In the genomic region with DNA sequence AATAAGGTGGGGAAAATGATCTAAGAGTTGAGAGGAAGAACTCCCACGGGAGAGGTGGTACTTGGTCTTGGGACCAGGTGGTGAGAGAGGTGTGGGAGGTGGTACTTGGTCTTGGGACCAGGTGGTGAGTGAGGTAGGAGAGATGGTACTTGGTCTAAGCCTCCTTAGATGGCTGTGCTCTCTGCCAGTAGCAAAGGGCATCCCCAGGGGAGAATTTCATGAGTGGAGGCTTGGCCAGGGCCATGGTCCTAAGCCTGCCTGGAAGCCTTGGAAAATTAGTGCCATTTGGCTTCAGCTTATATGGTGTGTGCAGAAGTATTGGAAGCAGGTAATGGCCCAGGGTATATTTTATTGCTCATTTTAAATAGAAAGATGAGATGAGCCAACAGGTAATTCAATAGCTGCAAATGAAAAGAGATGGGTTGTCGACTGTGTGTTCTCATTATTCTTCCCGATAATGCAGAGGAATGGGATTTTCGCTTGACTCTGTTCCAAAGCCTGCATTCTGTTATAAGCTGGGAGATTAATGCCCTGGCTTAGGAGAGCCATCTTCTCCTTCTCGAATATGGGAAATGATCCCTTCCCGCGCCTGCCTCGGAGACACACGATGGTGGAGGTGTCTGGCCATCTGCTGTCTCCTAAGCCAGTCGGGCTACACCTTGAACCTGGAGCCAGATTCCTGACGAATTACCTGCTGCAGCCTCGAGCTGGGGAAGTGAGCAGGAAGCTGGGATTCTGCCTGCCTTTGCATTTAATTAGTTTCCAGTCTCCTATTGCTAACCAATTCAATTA, we compare ENCODE assay signal across 15 cellular contexts.
DNase-seq lines count a peak whose midpoint lies in the region; ATAC-seq and TF ChIP-seq lines count a peak whose summit lies in the region.
"Had no signal": no experiment of that assay in that cellular context is flagged by ENCODE, and none has a peak within 500 bp of the region (broad histone marks: within the 10 kb centered on the region; RNA-seq: fewer than 3 reads in every experiment).

No MANE protein-coding gene starts in this region.

- no peaks in the 10 kb centered on the region for H3K27me3 Mint-ChIP-seq in WTC11 (ENCODE audit: low read depth)
- no peaks in the 10 kb centered on the region for H3K27me3 Mint-ChIP-seq in neural crest cell (ENCODE audit: low read depth)
- H3K27me3 Mint-ChIP-seq: CD4-positive, CD25-positive, alpha-beta regulatory T cell had no signal

- CTCF ChIA-PET in WTC11 (lab: Charles Lee) = interaction anchor here (1.5 kb wide), 1 partner anchor 313 kb away, joined by 3 read pairs; no protein-coding TSS in a partner anchor

- H3K4me1 Mint-ChIP-seq in WTC11 (peaks cover 6% of the 10 kb centered on the region), neural crest cell (no peaks in the 10 kb centered on the region)
- H3K4me1 Mint-ChIP-seq: CD4-positive, CD25-positive, alpha-beta regulatory T cell had no signal

- H3K36me3 ChIP-seq in effector memory CD4-positive, alpha-beta T cell (ENCODE audit: control insufficient read depth, insufficient read depth, low read length) = no peaks in the 10 kb centered on the region
- H3K36me3 ChIP-seq: BLaER1 treated with 17β-estradiol and CSF1 and Interleukin-3, amounts not matched to agents 10 nM and 100 nM; HAP-1 had no signal

- in situ Hi-C loops in G401 (cut with HindIII; ENCODE audit: low sequenced_read_pairs) = no loop called here

- H3K36me3 Mint-ChIP-seq in WTC11 = peaks cover 81% of the 10 kb centered on the region
- H3K36me3 Mint-ChIP-seq in neural crest cell (ENCODE audit: low read depth) = peaks cover 17% of the 10 kb centered on the region
- H3K36me3 Mint-ChIP-seq: CD4-positive, CD25-positive, alpha-beta regulatory T cell had no signal

- TF ChIP-seq CTCF in WTC11 (IDR thresholded peaks at IDR 0.05) (no peak), neural crest cell (conservative IDR thresholded peaks at IDR 0.05) (no peak)

- H3K4me3 Mint-ChIP-seq in WTC11 (no peak overlapping the region), neural crest cell (peak overlapping the region; percentile 12)
- H3K4me3 Mint-ChIP-seq: CD4-positive, CD25-positive, alpha-beta regulatory T cell had no signal

- H3K4me1 ChIP-seq in effector memory CD4-positive, alpha-beta T cell (ENCODE audit: control insufficient read depth, insufficient read depth, low read length, poor library complexity, severe bottlenecking) = no peaks in the 10 kb centered on the region
- H3K4me1 ChIP-seq: HAP-1 had no signal

- H3K4me3 ChIP-seq in effector memory CD4-positive, alpha-beta T cell (ENCODE audit: insufficient read depth, low read depth, low read length, poor library complexity, severe bottlenecking) = no peak overlapping the region
- H3K4me3 ChIP-seq: BLaER1 treated with 17β-estradiol and CSF1 and Interleukin-3, amounts not matched to agents 10 nM and 100 nM; HAP-1 had no signal

- H3K9me3 ChIP-seq in effector memory CD4-positive, alpha-beta T cell (ENCODE audit: control insufficient read depth, low read length) = no peaks in the 10 kb centered on the region
- H3K9me3 ChIP-seq: HAP-1 had no signal

- peak overlapping the region; percentile 63; the same call in 1 of the 2 replicates for H3K27ac Mint-ChIP-seq in WTC11
- H3K27ac Mint-ChIP-seq in neural crest cell (ENCODE audit: unreplicated experiment) = peak overlapping the region; percentile 3
- H3K27ac Mint-ChIP-seq: CD4-positive, CD25-positive, alpha-beta regulatory T cell had no signal

- POLR2A ChIA-PET in WTC11 (lab: Charles Lee) = no interaction called here

- H3K27ac ChIP-seq in effector memory CD4-positive, alpha-beta T cell (ENCODE audit: insufficient read depth, low read length, poor library complexity, severe bottlenecking) = no peak overlapping the region
- H3K27ac ChIP-seq: BLaER1 treated with 17β-estradiol and CSF1 and Interleukin-3, amounts not matched to agents 10 nM and 100 nM; HL-60 had no signal

- ATAC-seq in WTC11 (no peak), HG03354 (IDR thresholded peaks at IDR 0.05; ENCODE audit: poor library complexity, severe bottlenecking, unreplicated experiment) (no peak)

- no peaks in the 10 kb centered on the region for H3K27me3 ChIP-seq in effector memory CD4-positive, alpha-beta T cell (replicated peaks; ENCODE audit: control insufficient read depth, insufficient read depth, low read length, poor library complexity, severe bottlenecking)
- H3K27me3 ChIP-seq: BLaER1 treated with 17β-estradiol and CSF1 and Interleukin-3, amounts not matched to agents 10 nM and 100 nM had no signal

- no peaks in the 10 kb centered on the region for H3K9me3 Mint-ChIP-seq in WTC11
- H3K9me3 Mint-ChIP-seq in neural crest cell = no peaks in the 10 kb centered on the region

- peak; percentile 89 for DNase-seq in G401 (ENCODE audit: low spot score)
- peak; percentile 46 to 81 for DNase-seq in NCI-H524 (lab: John Stamatoyannopoulos, UW)
- DNase-seq in WTC11 (ENCODE audit: low spot score) = no peak
- DNase-seq in neural crest cell (ENCODE audit: low read depth, low spot score) = no peak
- DNase-seq in pons (ENCODE audit: low spot score) = no peak
- no peak for DNase-seq in effector memory CD4-positive, alpha-beta T cell
- DNase-seq in effector CD8-positive, alpha-beta T cell (lab: John Stamatoyannopoulos, UW) = no peak
- DNase-seq: ACHN; CD4-positive, CD25-positive, alpha-beta regulatory T cell; DMS79; GOT3 had no signal

TF ChIP-seq in WTC11, 78 proteins besides CTCF, POLR2A, EP300 and RAD21:
- TF ChIP-seq ZBTB21 (CRISPR knock-in tag; IDR thresholded peaks at IDR 0.05; ENCODE audit: borderline replicate concordance) (no peak), FOXJ3 (CRISPR knock-in tag; IDR thresholded peaks at IDR 0.05; ENCODE audit: borderline replicate concordance) (no peak), NR2C2 (CRISPR knock-in tag; IDR thresholded peaks at IDR 0.05) (no peak), ZNF423 (CRISPR knock-in tag; IDR thresholded peaks at IDR 0.05) (no peak), PRRX2 (CRISPR knock-in tag; IDR thresholded peaks at IDR 0.05) (no peak), TEAD4 (CRISPR knock-in tag; IDR thresholded peaks at IDR 0.05) (no peak), ZBTB43 (CRISPR knock-in tag; IDR thresholded peaks at IDR 0.05) (no peak), SMAD4 (CRISPR knock-in tag; IDR thresholded peaks at IDR 0.05) (no peak), ATF1 (CRISPR knock-in tag; IDR thresholded peaks at IDR 0.05) (no peak), ZNF425 (CRISPR knock-in tag; conservative IDR thresholded peaks at IDR 0.05) (no peak), NFYB (CRISPR knock-in tag; conservative IDR thresholded peaks at IDR 0.05; ENCODE audit: low read depth) (no peak)
- TF ChIP-seq, protein P1, sequence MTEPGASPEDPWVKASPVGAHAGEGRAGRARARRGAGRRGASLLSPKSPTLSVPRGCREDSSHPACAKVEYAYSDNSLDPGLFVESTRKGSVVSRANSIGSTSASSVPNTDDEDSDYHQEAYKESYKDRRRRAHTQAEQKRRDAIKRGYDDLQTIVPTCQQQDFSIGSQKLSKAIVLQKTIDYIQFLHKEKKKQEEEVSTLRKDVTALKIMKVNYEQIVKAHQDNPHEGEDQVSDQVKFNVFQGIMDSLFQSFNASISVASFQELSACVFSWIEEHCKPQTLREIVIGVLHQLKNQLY (CRISPR knock-in tag; IDR thresholded peaks at IDR 0.05) = no peak
- TF ChIP-seq, protein P2, sequence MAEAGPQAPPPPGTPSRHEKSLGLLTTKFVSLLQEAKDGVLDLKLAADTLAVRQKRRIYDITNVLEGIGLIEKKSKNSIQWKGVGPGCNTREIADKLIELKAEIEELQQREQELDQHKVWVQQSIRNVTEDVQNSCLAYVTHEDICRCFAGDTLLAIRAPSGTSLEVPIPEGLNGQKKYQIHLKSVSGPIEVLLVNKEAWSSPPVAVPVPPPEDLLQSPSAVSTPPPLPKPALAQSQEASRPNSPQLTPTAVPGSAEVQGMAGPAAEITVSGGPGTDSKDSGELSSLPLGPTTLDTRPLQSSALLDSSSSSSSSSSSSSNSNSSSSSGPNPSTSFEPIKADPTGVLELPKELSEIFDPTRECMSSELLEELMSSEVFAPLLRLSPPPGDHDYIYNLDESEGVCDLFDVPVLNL (CRISPR knock-in tag; IDR thresholded peaks at IDR 0.05; ENCODE audit: borderline replicate concordance, low read depth) = no peak
TF ChIP-seq in WTC11: peak in this region for 0.

Comparison
In these comparisons a context has a peak if more than half of its experiments do, and no peak if none do; other contexts are left out.
1. DNase-seq: peak in G401 (single experiment) and NCI-H524 (2 of 2); none in WTC11 (single experiment), neural crest cell (single experiment), pons (single experiment), effector memory CD4-positive, alpha-beta T cell (0 of 3) and effector CD8-positive, alpha-beta T cell (single experiment).